18 cellular contexts compared by ENCODE assay signal in the genomic region with DNA sequence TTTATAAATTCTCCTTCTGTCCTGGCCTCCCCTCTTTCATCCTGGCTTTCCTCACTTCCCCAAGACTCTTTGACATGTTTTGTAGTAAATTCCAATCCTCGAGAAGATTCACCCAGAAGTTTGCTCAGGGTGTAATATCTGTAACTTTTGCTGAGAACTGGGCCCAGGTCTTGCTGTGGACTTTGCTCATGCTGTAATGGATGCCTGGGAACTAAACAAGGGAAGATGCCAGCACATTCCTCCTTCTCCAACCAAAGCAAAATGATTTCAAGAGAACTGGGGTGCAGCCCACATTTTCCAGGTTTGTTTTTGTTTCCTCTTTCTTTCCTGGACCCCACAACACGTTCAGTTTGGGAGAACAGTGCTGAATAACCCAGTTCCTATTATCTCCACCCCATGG. TPM values are rescaled to one million over a fixed set of nuclear protein-coding genes. Genes with fewer than 3 reads are reported as not detected.
A peak's percentile ranks its signal among the peaks of the same experiment; 100 is the strongest.
DNase-seq lines count a peak whose midpoint lies in the region; ATAC-seq, FAIRE-seq and TF ChIP-seq lines count a peak whose summit lies in the region.
"Had no signal": no experiment of that assay in that cellular context is flagged by ENCODE, and none has a peak within 500 bp of the region (broad histone marks: within the 10 kb centered on the region; RNA-seq: fewer than 3 reads in every experiment).

No MANE protein-coding gene starts in this region.

- peak overlapping the region; percentile 100 for H2BK15ac ChIP-seq in H1 (ENCODE audit: low read length)

- H3K9me3 Mint-ChIP-seq in GM23338 (peaks cover 5% of the 10 kb centered on the region; the same call in 2 of the 3 replicates), neural crest cell (peaks cover 2% of the 10 kb centered on the region)

- ATAC-seq in GM23338 (no peak), heart right ventricle (no peak), HG03521 (IDR thresholded peaks at IDR 0.05; ENCODE audit: unreplicated experiment) (no peak)

- no peak overlapping the region for H3K4me3 ChIP-seq in GM23338
- no peak overlapping the region for H3K4me3 ChIP-seq in H1 (ENCODE audit: extremely low read depth in 1 of 4, insufficient read depth in 2 of 4, low read depth in 3 of 4, low read length in 4 of 4)
- peak overlapping the region in 1 of 2 donors; percentile 87 for H3K4me3 ChIP-seq in kidney (ENCODE audit: low read length in 2 of 2)
- H3K4me3 ChIP-seq in heart right ventricle = no peak overlapping the region
- H3K4me3 ChIP-seq: GM23248 had no signal

- H3K23me2 ChIP-seq in H1 (ENCODE audit: low read depth, low read length) = peaks cover 26% of the 10 kb centered on the region

- H3K4me3 Mint-ChIP-seq in GM23338 (peak overlapping the region; percentile 13; the same call in 1 of the 3 replicates), neural crest cell (peak overlapping the region; percentile 56)
- H3K4me3 Mint-ChIP-seq: CD4-positive, alpha-beta memory T cell had no signal

- H3K27me3 ChIP-seq in GM23338 (ENCODE audit: insufficient read depth) (peaks cover 69% of the 10 kb centered on the region), H1 (replicated peaks in 1 of 4; ENCODE audit: control insufficient read depth in 3 of 4, extremely low read depth in 1 of 4, insufficient read depth in 3 of 4, low read length in 3 of 4) (peaks cover 3 to 34% (median 17%) of the 10 kb centered on the region in 4 experiments; a peak in 6 of 7 replicates), heart right ventricle (peaks cover 6 to 99% (median 81%) of the 10 kb centered on the region in 7 donors)

- no peak overlapping the region for H2BK5ac ChIP-seq in H1 (ENCODE audit: low read depth, low read length)

- H3K79me1 ChIP-seq in H1 (ENCODE audit: low read depth, low read length) = no peaks in the 10 kb centered on the region; the same call in 1 of the 2 replicates

- no peak overlapping the region for H4K91ac ChIP-seq in H1 (replicated peaks; ENCODE audit: insufficient read length, low read length)

- intact Hi-C loops in kidney (cut with DNase I) = no loop called here
- intact Hi-C loops in heart right ventricle (cut with DNase I) = no loop called here

- no peak overlapping the region for H3K56ac ChIP-seq in H1 (replicated peaks; ENCODE audit: insufficient read length, low read depth, low read length)

- H4K5ac ChIP-seq in H1 (ENCODE audit: insufficient read length, low read depth, low read length) = no peak overlapping the region

- no peak overlapping the region for H2BK120ac ChIP-seq in H1 (replicated peaks; ENCODE audit: low read depth, low read length)

- H3K9me3 ChIP-seq in H1 (ENCODE audit: insufficient read depth in 2 of 2, low read depth in 1 of 2, low read length in 1 of 2) = no peaks in the 10 kb centered on the region
- no peaks in the 10 kb centered on the region for H3K9me3 ChIP-seq in kidney (ENCODE audit: control insufficient read depth in 1 of 2, low read length in 2 of 2)
- peaks cover 0 to 2% (median 0%) of the 10 kb centered on the region in 11 donors for H3K9me3 ChIP-seq in heart right ventricle

- no peaks in the 10 kb centered on the region for H4K20me1 ChIP-seq in GM23338 (replicated peaks; ENCODE audit: insufficient read depth)
- H4K20me1 ChIP-seq in H1 (replicated peaks in 1 of 2; ENCODE audit: control insufficient read depth in 1 of 2, insufficient read depth in 2 of 2, low read length in 2 of 2) = no peaks in the 10 kb centered on the region

- H3K9me2 ChIP-seq in GM23338 (ENCODE audit: insufficient read depth) = no peaks in the 10 kb centered on the region

- H3K4me1 Mint-ChIP-seq in GM23338 = peaks cover 44% of the 10 kb centered on the region
- peaks cover 54% of the 10 kb centered on the region for H3K4me1 Mint-ChIP-seq in neural crest cell

- no peak overlapping the region for H2AFZ ChIP-seq in GM23338
- H2AFZ ChIP-seq in H1 (ENCODE audit: low read length) = no peak overlapping the region
- H2AFZ ChIP-seq: GM23248 had no signal

- no peak for DNase-seq in GM23338 (ENCODE audit: low spot score)
- peak in 1 of 2 experiments; percentile 32 for DNase-seq in H1 (ENCODE audit: low read depth in 1 of 2, low spot score in 2 of 2)
- DNase-seq in kidney = no peak
- no peak for DNase-seq in neural crest cell (ENCODE audit: low read depth, low spot score)
- DNase-seq in GM03348 (ENCODE audit: low spot score) = no peak
- no peak for DNase-seq in NCI-H345 (lab: John Stamatoyannopoulos, UW)
- DNase-seq in heart right ventricle = no peak
- DNase-seq: 8988T; Calu3; CD4-positive, alpha-beta memory T cell; DMS53; GM23248; NCI-H187; NCI-H446 treated with DMSO at 0.1 percent for 48 hours; OCI-M1; SIG-M5 had no signal

- TF ChIP-seq EP300 in H1 (IDR thresholded peaks at IDR 0.05; ENCODE audit: borderline replicate concordance in 1 of 2, low read depth in 2 of 2, low read length in 2 of 2) = no peak

- no peak overlapping the region for H3K4ac ChIP-seq in H1 (replicated peaks; ENCODE audit: insufficient read length, low read depth, low read length)

- no peak overlapping the region for H4K8ac ChIP-seq in H1 (ENCODE audit: extremely low read depth, insufficient read depth, low read length)

- no peak overlapping the region for H3K18ac ChIP-seq in H1 (ENCODE audit: extremely low read depth, low read length)

- no peak overlapping the region for H3K27ac ChIP-seq in GM23338 (ENCODE audit: low read depth)
- no peak overlapping the region for H3K27ac ChIP-seq in H1 (ENCODE audit: low read depth, low read length)
- H3K27ac ChIP-seq in kidney (ENCODE audit: low read depth in 2 of 2, low read length in 2 of 2) = peak overlapping the region; percentile 68 to 97
- H3K27ac ChIP-seq in heart right ventricle = no peak overlapping the region
- H3K27ac ChIP-seq: GM23248 had no signal

- H3K27me3 Mint-ChIP-seq in GM23338 (ENCODE audit: insufficient read depth, low read depth, poor library complexity) (peaks cover 47% of the 10 kb centered on the region), neural crest cell (ENCODE audit: low read depth) (peaks cover 66% of the 10 kb centered on the region)

- H3K9ac ChIP-seq in H1 (replicated peaks in 1 of 4; ENCODE audit: extremely low read depth in 1 of 4, low read depth in 3 of 4, low read length in 3 of 4) = no peak overlapping the region
- peak overlapping the region in 1 of 2 donors; percentile 98 for H3K9ac ChIP-seq in kidney (ENCODE audit: low read length in 2 of 2)
- H3K9ac ChIP-seq: GM23248 had no signal

- H2AK5ac ChIP-seq in H1 (ENCODE audit: low read depth, low read length) = no peak overlapping the region

- POLR2A ChIA-PET in H1 (lab: Charles Lee; ENCODE audit: partially characterized antibody) = interaction anchor here (1.0 kb wide), 1 partner anchor 24 kb away, joined by 3 read pairs; no protein-coding TSS in a partner anchor

- no peaks in the 10 kb centered on the region for H3K36me3 ChIP-seq in GM23338 (ENCODE audit: insufficient read depth)
- no peaks in the 10 kb centered on the region for H3K36me3 ChIP-seq in H1 (ENCODE audit: control insufficient read depth in 2 of 4, insufficient read depth in 4 of 4, low read length in 3 of 4)
- no peaks in the 10 kb centered on the region for H3K36me3 ChIP-seq in kidney (ENCODE audit: control insufficient read depth in 1 of 2, insufficient read depth in 2 of 2, low read length in 2 of 2)
- H3K36me3 ChIP-seq in heart right ventricle = no peaks in the 10 kb centered on the region

- H3K36me3 Mint-ChIP-seq in GM23338 (ENCODE audit: low read depth) (peaks cover 5% of the 10 kb centered on the region; the same call in 2 of the 3 replicates), neural crest cell (ENCODE audit: low read depth) (peaks cover 2% of the 10 kb centered on the region)

- TF ChIP-seq CTCF in GM23338 (conservative IDR thresholded peaks at IDR 0.05; ENCODE audit: low read depth in 2 of 2) (no peak), H1 (IDR thresholded peaks at IDR 0.05; ENCODE audit: control extremely low read depth in 1 of 3, insufficient read depth in 1 of 3, low read depth in 1 of 3, low read length in 3 of 3) (no peak), kidney (IDR thresholded peaks at IDR 0.05; ENCODE audit: borderline replicate concordance, extremely low read depth, insufficient read depth) (no peak), neural crest cell (conservative IDR thresholded peaks at IDR 0.05) (no peak), heart right ventricle (IDR thresholded peaks at IDR 0.05) (no peak)

- no peaks in the 10 kb centered on the region; the same call in 1 of the 2 replicates for H3K79me2 ChIP-seq in GM23338 (replicated peaks; ENCODE audit: insufficient read depth)
- no peaks in the 10 kb centered on the region for H3K79me2 ChIP-seq in H1 (ENCODE audit: control insufficient read depth in 1 of 2, insufficient read depth in 2 of 2, low read length in 2 of 2)

- no peak for TF ChIP-seq POLR2A in H1 (IDR thresholded peaks at IDR 0.05; ENCODE audit: control extremely low read depth in 1 of 2, low read depth in 2 of 2, low read length in 2 of 2)

- no peak overlapping the region for H3K27ac Mint-ChIP-seq in GM23338
- H3K27ac Mint-ChIP-seq in neural crest cell (ENCODE audit: unreplicated experiment) = no peak overlapping the region
- H3K27ac Mint-ChIP-seq: CD4-positive, alpha-beta memory T cell had no signal

- FAIRE-seq in H1 (lab: Jason Lieb, UNC) (no peak), kidney (lab: Jason Lieb, UNC) (no peak)

- H3F3A ChIP-seq in GM23338 (replicated peaks; ENCODE audit: low read depth) = no peaks in the 10 kb centered on the region; the same call in 1 of the 2 replicates

- TF ChIP-seq RAD21 in H1 (IDR thresholded peaks at IDR 0.05 in 1 of 2, conservative IDR thresholded peaks at IDR 0.05 in 1 of 2; ENCODE audit: low read depth in 2 of 2, low read length in 2 of 2) = no peak

- WGBS in H1 (ENCODE audit: extremely low coverage in 1 of 2, insufficient coverage in 1 of 2, insufficient read length in 1 of 2, insufficient replicate concordance in 2 of 2, low coverage in 1 of 2, low lambda C conversion rate in 2 of 2, missing lambda C conversion rate in 1 of 2), 2 experiments = 83% methylated on average over 2 of the region's 2 CpGs; no CpG with 5 or more reads in 1 of the 2 experiments
- 44 to 51% methylated on average over 2 of the region's 2 CpGs for WGBS in heart right ventricle, 2 donors

- H3K4me2 ChIP-seq in GM23338 (peak overlapping the region; percentile 85), H1 (ENCODE audit: insufficient read depth in 1 of 2, low read depth in 2 of 2, low read length in 2 of 2) (peak overlapping the region in 1 of 2 experiments; percentile 99; a peak in 1 of 4 replicates)

- H3K23ac ChIP-seq in H1 (ENCODE audit: insufficient read length) = no peak overlapping the region

- CTCF ChIA-PET in H1 (lab: Charles Lee; ENCODE audit: partially characterized antibody) = interaction anchor here (0.9 kb wide), 1 partner anchor 16 kb away, joined by 3 read pairs; no protein-coding TSS in a partner anchor

- H3K14ac ChIP-seq in H1 (ENCODE audit: insufficient read length) = no peak overlapping the region

- peak overlapping the region; percentile 90; the same call in 1 of the 2 replicates for H2BK20ac ChIP-seq in H1 (ENCODE audit: low read length)

- no peak overlapping the region for H2BK12ac ChIP-seq in H1 (ENCODE audit: low read depth, low read length)

- H3K4me1 ChIP-seq in GM23338 (ENCODE audit: insufficient read depth) = peaks cover 27% of the 10 kb centered on the region
- H3K4me1 ChIP-seq in H1 (replicated peaks in 1 of 4; ENCODE audit: control insufficient read depth in 3 of 4, insufficient read depth in 4 of 4, low read length in 3 of 4) = peaks cover 8 to 21% (median 12%) of the 10 kb centered on the region in 4 experiments; a peak in 6 of 7 replicates
- H3K4me1 ChIP-seq in kidney (ENCODE audit: control insufficient read depth in 1 of 2, insufficient read depth in 1 of 2, low read depth in 1 of 2, low read length in 2 of 2) = peaks cover 9 to 11% of the 10 kb centered on the region in 2 donors
- peaks cover 0 to 24% (median 14%) of the 10 kb centered on the region in 9 donors for H3K4me1 ChIP-seq in heart right ventricle

RNA-seq across cellular contexts. Expression of a gene that starts 6.6 kb away (rescaled TPM):
- 20.2 and 22.7 TPM in 2 replicates for total RNA-seq in GM23338 (2014; rRNA removed; shearing (Covaris generic))
- polyA plus RNA-seq in GM23338 (2016; fragmentation: Nextera tagmentation; extraction: Ambion mirVana) = 9.0 and 9.4 TPM in 2 replicates
- total RNA-seq in H1 (2021; fragmentation: NEBNext Ultra II Directional; extraction: Animal tissue kit (Norgen Biotek cat#: 25700)) = 54.3 and 56.8 TPM in 2 replicates
- polyA plus RNA-seq in H1 (2011; rRNA removed) = 33.7 and 40.5 TPM in 2 replicates
- 29.6 TPM for polyA plus RNA-seq in H1 (2011; cell fraction: cytosol; rRNA removed)
- polyA plus RNA-seq in H1 (2011; cell fraction: nucleus; rRNA removed) = 55.1 TPM
- polyA plus RNA-seq in H1 (2012, experiment 1 of 2) = 44.6 to 47.3 TPM (median 46.1 TPM) in 4 replicates
- 9.7 TPM for polyA plus RNA-seq in H1 (2012, experiment 2 of 2)
- polyA plus RNA-seq in H1 (2013, experiment 1 of 2) = 31.3 TPM
- polyA plus RNA-seq in H1 (2013, experiment 2 of 2) = 31.7 TPM
- polyA minus RNA-seq in H1 (2011; rRNA and poly(A)+ RNA removed) = 39.5 and 43.2 TPM in 2 replicates
- 29.9 TPM for polyA minus RNA-seq in H1 (2011; cell fraction: cytosol; rRNA and poly(A)+ RNA removed)
- polyA minus RNA-seq in H1 (2011; cell fraction: nucleus; rRNA and poly(A)+ RNA removed) = 19.5 TPM
- 75.3 TPM for total RNA-seq in kidney
- polyA plus RNA-seq in kidney (ENCODE audit: insufficient read depth, low read depth, low replicate concordance) = 15.3 TPM
- total RNA-seq in neural crest cell = 79.4 and 85.7 TPM in 2 replicates
- 1 to 10 TPM in 2 of 10 donors, under 1 TPM in 7, not detected in 1; 0.05 to 2.0 (median 0.56) TPM for total RNA-seq in heart right ventricle
- polyA plus RNA-seq in heart right ventricle = under 1 TPM; 0.22 to 0.25 TPM
- total RNA-seq: Calu3; CD4-positive, alpha-beta memory T cell; LHCN-M2 had no signal
- polyA plus RNA-seq: CD4-positive, alpha-beta memory T cell had no signal

Comparison
In these comparisons a context has a peak if more than half of its experiments do, and no peak if none do; other contexts are left out.
1. H3K27ac ChIP-seq: peak in kidney (2 of 2); none in GM23338 (single experiment), H1 (single experiment) and heart right ventricle (0 of 10).